In genomic region chr2:54557211-54557600, GRCh38 we compare ENCODE assay signal across 8 cellular contexts.
DNase-seq lines count a peak whose midpoint lies in the region; ATAC-seq, FAIRE-seq and TF ChIP-seq lines count a peak whose summit lies in the region.

No MANE protein-coding gene starts in this region.

- TF ChIP-seq CTCF in WERI-Rb-1 (IDR thresholded peaks at IDR 0.05; ENCODE audit: low read depth, low read length), result no peak
- no peak for TF ChIP-seq CTCF in foreskin keratinocyte (conservative IDR thresholded peaks at IDR 0.05)

- ATAC-seq in foreskin keratinocyte (no peak), sciatic nerve (peak; percentile 0), GM18520 (IDR thresholded peaks at IDR 0.05; ENCODE audit: unreplicated experiment) (no peak), GM18867 (IDR thresholded peaks at IDR 0.05; ENCODE audit: unreplicated experiment) (no peak)

- H3K36me3 ChIP-seq in H7 (replicated peaks; ENCODE audit: control insufficient read depth, insufficient read depth, low read length) (no peaks in the 10 kb centered on the region), WERI-Rb-1 (no peaks in the 10 kb centered on the region)

- H3K4me1 ChIP-seq in foreskin keratinocyte, result peaks cover 19% of the 10 kb centered on the region

- intact Hi-C loops in sciatic nerve (cut with DNase I), result no loop called here

- H3K27me3 ChIP-seq in H7 (ENCODE audit: control insufficient read depth, insufficient read depth, low read length), result no peaks in the 10 kb centered on the region
- no peaks in the 10 kb centered on the region for H3K27me3 ChIP-seq in WERI-Rb-1 (ENCODE audit: insufficient read depth, low read depth, severe bottlenecking)
- no peaks in the 10 kb centered on the region for H3K27me3 ChIP-seq in foreskin keratinocyte

- no peaks in the 10 kb centered on the region for H3K9me3 ChIP-seq in WERI-Rb-1 (ENCODE audit: severe bottlenecking)

- H3K4me3 ChIP-seq in H7 (ENCODE audit: insufficient read depth, low read depth, low read length), result peak overlapping the region; percentile 91
- peak overlapping the region; percentile 85 for H3K4me3 ChIP-seq in WERI-Rb-1 (ENCODE audit: low read depth, low read length)

- no peak for DNase-seq in H7
- peak; percentile 65 for DNase-seq in WERI-Rb-1
- no peak for DNase-seq in foreskin keratinocyte
- no peak for DNase-seq in sciatic nerve (ENCODE audit: low spot score)
- no peak for DNase-seq in urothelium cell line (ENCODE audit: low spot score)
- DNase-seq in DMS 273 treated with DMSO at 0.1 percent for 48 hours (lab: John Stamatoyannopoulos, UW), result no peak

- no peak for FAIRE-seq in urothelium cell line (lab: Jason Lieb, UNC)

- H3K27ac ChIP-seq in WERI-Rb-1 (peak overlapping the region; percentile 96), foreskin keratinocyte (peak overlapping the region; percentile 98)
